ENCODE assay signal across 22 cellular contexts in genomic region chrX:18291006-18291545, GRCh38.
A peak's percentile ranks its signal among the peaks of the same experiment; 100 is the strongest.
DNase-seq lines count a peak whose midpoint lies in the region; ATAC-seq and TF ChIP-seq lines count a peak whose summit lies in the region.
"Had no signal": no experiment of that assay in that cellular context is flagged by ENCODE, and none has a peak within 500 bp of the region (broad histone marks: within the 10 kb centered on the region; RNA-seq: fewer than 3 reads in every experiment).

No MANE protein-coding gene starts in this region.

- WGBS in tibial nerve, 2 donors: 48 to 55% methylated on average over 7 of the region's 7 CpGs

- no peak overlapping the region for H3K4me3 ChIP-seq in AG04450 (ENCODE audit: low read depth, low read length)
- H3K4me3 ChIP-seq in HFF-Myc (replicated peaks; ENCODE audit: low read depth, low read length): no peak overlapping the region
- H3K4me3 ChIP-seq in HAP-1: no peak overlapping the region
- H3K4me3 ChIP-seq in tibial nerve: no peak overlapping the region
- H3K4me3 ChIP-seq: MG63, pancreas, suprapubic skin had no signal

- no peak overlapping the region for H3K27ac Mint-ChIP-seq in activated T-helper 17 cell treated with anti-CD3 and anti-CD28 coated beads, Interleukin-2, amount 50 U/mL, for 72 hours
- H3K27ac Mint-ChIP-seq: activated CD4-positive, alpha-beta T cell treated with anti-CD3 and anti-CD28 coated beads, Interleukin-2, amount 10 ng/mL, durations not matched to agents 7 days and 5 days; IgD-negative memory B cell; T-helper 17 cell had no signal

- no peak overlapping the region for H3K4me3 Mint-ChIP-seq in activated T-helper 17 cell treated with anti-CD3 and anti-CD28 coated beads, Interleukin-2, amount 50 U/mL, for 72 hours
- H3K4me3 Mint-ChIP-seq: activated CD4-positive, alpha-beta T cell treated with anti-CD3 and anti-CD28 coated beads, Interleukin-2, amount 10 ng/mL, durations not matched to agents 7 days and 5 days; IgD-negative memory B cell; T-helper 17 cell had no signal

- POLR2A ChIA-PET in AG04450 (lab: Yijun Ruan, JAX): no interaction called here

- in situ Hi-C loops in HAP-1 (cut with MboI; ENCODE audit: low sequenced_read_pairs): no loop called here

- ATAC-seq in activated T-helper 17 cell treated with anti-CD3 and anti-CD28 coated beads, Interleukin-2, amount 50 U/mL, for 72 hours (replicated peaks): no peak
- ATAC-seq: pancreas, PC-3, right cardiac atrium, T-helper 17 cell had no signal

- no peak for TF ChIP-seq EP300 in tibial nerve (IDR thresholded peaks at IDR 0.05)

- H3K9me3 ChIP-seq in AG04450 (ENCODE audit: control insufficient read depth, insufficient read depth, low read length) (no peaks in the 10 kb centered on the region), HAP-1 (no peaks in the 10 kb centered on the region), tibial nerve (peaks cover 0 to 3% (median 0%) of the 10 kb centered on the region in 4 donors)
- H3K9me3 ChIP-seq: MG63, pancreas, suprapubic skin had no signal

- no peaks in the 10 kb centered on the region for H3K4me1 Mint-ChIP-seq in activated T-helper 17 cell treated with anti-CD3 and anti-CD28 coated beads, Interleukin-2, amount 50 U/mL, for 72 hours
- H3K4me1 Mint-ChIP-seq: activated CD4-positive, alpha-beta T cell treated with anti-CD3 and anti-CD28 coated beads, Interleukin-2, amount 10 ng/mL, durations not matched to agents 7 days and 5 days; IgD-negative memory B cell; T-helper 17 cell had no signal

- no peaks in the 10 kb centered on the region for H3K27me3 Mint-ChIP-seq in activated T-helper 17 cell treated with anti-CD3 and anti-CD28 coated beads, Interleukin-2, amount 50 U/mL, for 72 hours
- H3K27me3 Mint-ChIP-seq: activated CD4-positive, alpha-beta T cell treated with anti-CD3 and anti-CD28 coated beads, Interleukin-2, amount 10 ng/mL, durations not matched to agents 7 days and 5 days; IgD-negative memory B cell; T-helper 17 cell had no signal

- H3K27me3 ChIP-seq in AG04450 (ENCODE audit: control insufficient read depth, insufficient read depth, low read length) (no peaks in the 10 kb centered on the region), HAP-1 (ENCODE audit: low read depth) (no peaks in the 10 kb centered on the region), tibial nerve (no peaks in the 10 kb centered on the region)
- H3K27me3 ChIP-seq: MG63, pancreas, suprapubic skin had no signal

- no peaks in the 10 kb centered on the region for H3K36me3 Mint-ChIP-seq in activated T-helper 17 cell treated with anti-CD3 and anti-CD28 coated beads, Interleukin-2, amount 50 U/mL, for 72 hours (ENCODE audit: low read depth)
- H3K36me3 Mint-ChIP-seq: IgD-negative memory B cell had no signal

- DNase-seq in AG04450 (ENCODE audit: low read depth, low spot score) (peak; percentile 4), HFF-Myc (ENCODE audit: extremely low read depth, low read depth) (peak; percentile 5), brain pericyte (ENCODE audit: low read depth, low spot score) (peak; percentile 41), hepatic stellate cell (ENCODE audit: low spot score) (peak; percentile 17), HAP-1 (ENCODE audit: low spot score in 2 of 2) (no peak), tibial nerve (ENCODE audit: low spot score in 2 of 2) (no peak), dermis blood vessel endothelial cell (no peak)
- DNase-seq: activated CD4-positive, alpha-beta T cell treated with anti-CD3 and anti-CD28 coated beads, Interleukin-2, amount 10 ng/mL, durations not matched to agents 7 days and 5 days; activated gamma-delta T cell treated with Interleukin-2 at 50 U/mL for 16 hours; aorta; C1 segment of cervical spinal cord; kidney; MG63; NCI-H1436 treated with DMSO at 0.1 percent for 48 hours; pancreas; PC-3; right cardiac atrium; T-helper 17 cell had no signal

- H3K36me3 ChIP-seq in HAP-1 (replicated peaks): no peaks in the 10 kb centered on the region
- H3K36me3 ChIP-seq in tibial nerve: no peaks in the 10 kb centered on the region
- H3K36me3 ChIP-seq: MG63, pancreas, suprapubic skin had no signal

- H3K9me3 Mint-ChIP-seq in activated T-helper 17 cell treated with anti-CD3 and anti-CD28 coated beads, Interleukin-2, amount 50 U/mL, for 72 hours: no peaks in the 10 kb centered on the region

- H3K4me1 ChIP-seq in HAP-1 (peaks cover 50% of the 10 kb centered on the region), tibial nerve (no peaks in the 10 kb centered on the region)
- H3K4me1 ChIP-seq: pancreas, suprapubic skin had no signal

- TF ChIP-seq POLR2A in tibial nerve (IDR thresholded peaks at IDR 0.05): no peak

- CTCF ChIA-PET in AG04450 (lab: Charles Lee): interaction anchor here (0.6 kb wide), 1 partner anchor 682 kb away, joined by 3 read pairs; no protein-coding TSS in a partner anchor

- no peak for TF ChIP-seq CTCF in AG04450 (IDR thresholded peaks at IDR 0.05; ENCODE audit: low read depth, low read length)
- no peak for TF ChIP-seq CTCF in HFF-Myc (IDR thresholded peaks at IDR 0.05; ENCODE audit: low read depth, low read length, missing control alignments)
- TF ChIP-seq CTCF in tibial nerve (IDR thresholded peaks at IDR 0.05): no peak

- H3K27ac ChIP-seq in AG04450 (ENCODE audit: low read depth, low read length): no peak overlapping the region
- H3K27ac ChIP-seq in tibial nerve: no peak overlapping the region
- H3K27ac ChIP-seq: pancreas, suprapubic skin, VCaP had no signal

Comparison
In these comparisons a context has a peak if more than half of its experiments do, and no peak if none do; other contexts are left out.
1. DNase-seq: peak in AG04450 (single experiment), HFF-Myc (single experiment), brain pericyte (single experiment) and hepatic stellate cell (single experiment); none in HAP-1 (0 of 2), tibial nerve (0 of 2) and dermis blood vessel endothelial cell (single experiment).